Comparison of ENCODE assay signal across 8 cellular contexts in the genomic region with DNA sequence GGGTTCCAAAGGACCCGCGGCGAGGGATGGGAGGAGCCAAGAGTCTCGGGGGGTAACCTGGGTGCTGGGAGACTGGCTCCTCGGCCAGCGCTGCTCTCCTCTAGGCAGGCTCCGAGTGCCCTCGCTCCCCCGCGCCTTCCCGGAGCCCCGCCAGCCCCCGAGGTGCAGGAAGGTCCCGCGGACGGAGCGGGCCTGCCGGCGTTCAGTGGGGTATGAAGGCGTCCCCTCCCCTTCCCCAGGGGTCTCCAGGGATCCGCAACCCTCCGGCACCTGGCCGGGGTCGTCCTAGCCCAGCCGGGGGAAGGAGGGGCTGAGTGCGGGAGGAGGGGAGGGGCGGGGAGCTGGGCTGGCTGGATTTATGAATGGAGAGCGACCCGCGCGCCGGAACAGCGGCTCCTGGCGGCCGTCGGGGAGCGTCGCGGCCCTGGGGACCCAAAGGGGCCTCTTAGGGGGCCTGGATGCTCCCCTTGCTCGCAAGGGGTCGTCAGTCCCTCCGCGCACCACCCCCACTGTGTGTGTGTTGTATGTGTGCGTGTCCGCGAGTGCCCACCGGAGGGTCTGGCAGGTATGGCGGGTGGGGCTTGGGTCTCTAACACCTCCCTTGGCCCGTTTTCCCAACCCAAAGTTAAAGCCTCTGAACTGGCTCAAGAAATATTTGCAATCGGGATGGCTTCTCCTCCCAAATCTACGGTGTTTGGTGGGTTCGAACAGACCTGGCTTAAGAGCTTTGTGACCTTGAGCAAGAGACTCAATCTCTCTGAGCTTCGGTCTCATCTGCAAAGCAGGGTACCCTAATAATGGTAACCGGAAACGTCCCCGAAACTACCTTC. TPM values are rescaled to one million over a fixed set of nuclear protein-coding genes. Genes with fewer than 3 reads are reported as not detected.
A peak's percentile ranks its signal among the peaks of the same experiment; 100 is the strongest.
DNase-seq lines count a peak whose midpoint lies in the region; ATAC-seq and TF ChIP-seq lines count a peak whose summit lies in the region.

No MANE protein-coding gene starts in this region.

- H3K9me3 ChIP-seq in DND-41 (ENCODE audit: insufficient read depth, low read length, severe bottlenecking) = no peaks in the 10 kb centered on the region
- no peaks in the 10 kb centered on the region for H3K9me3 ChIP-seq in mammary epithelial cell (replicated peaks; ENCODE audit: insufficient read depth, low read length)

- dilution Hi-C loops in mammary epithelial cell (cut with HindIII; ENCODE audit: low sequenced_read_pairs) = no loop called here

- 69% methylated on average over 11 of the region's 56 CpGs for WGBS in mammary epithelial cell (ENCODE audit: low coverage, missing lambda C conversion rate)

- H3K4me3 ChIP-seq in DND-41 (ENCODE audit: low read depth in 1 of 2, low read length in 2 of 2) = no peak overlapping the region
- H3K4me3 ChIP-seq in mammary epithelial cell (replicated peaks in 1 of 3; ENCODE audit: insufficient read depth in 1 of 3, low read depth in 2 of 3, low read length in 3 of 3) = peak overlapping the region; percentile 22 to 52 (median 45)

- H3K4me1 ChIP-seq in DND-41 (ENCODE audit: insufficient read depth, low read length) (no peaks in the 10 kb centered on the region), mammary epithelial cell (ENCODE audit: insufficient read depth, low read length) (peaks cover 19% of the 10 kb centered on the region)

- in situ Hi-C loops in mammary epithelial cell (cut with MboI; ENCODE audit: low sequenced_read_pairs in 2 of 2) = no loop called here

- no TSS peak for BruUV-seq in mammary epithelial cell (replicated peaks; lab: Mats Ljungman, UMichigan)

- ATAC-seq in DND-41 (ENCODE audit: insufficient read depth, low read depth) (peak; percentile 81), T-cell (replicated peaks in 1 of 4) (peak; percentile 70 to 79 (median 74)), GM19023 (IDR thresholded peaks at IDR 0.05; ENCODE audit: unreplicated experiment) (no peak)

- H2AFZ ChIP-seq in DND-41 (ENCODE audit: low read depth, low read length) (no peak overlapping the region), mammary epithelial cell (ENCODE audit: low read depth, low read length) (peak overlapping the region; percentile 78)

- peak; percentile 50 for DNase-seq in DND-41
- DNase-seq in HuH-7 (ENCODE audit: low spot score) = peak; percentile 76
- DNase-seq in T-cell = peak in 30 of 34 experiments; percentile 15 to 53 (median 33)
- no peak for DNase-seq in mammary epithelial cell
- peak; percentile 89 for DNase-seq in left kidney (ENCODE audit: low read depth, low spot score)
- DNase-seq in stimulated activated CD8-positive, alpha-beta memory T cell treated with anti-CD3 and anti-CD28 coated beads, Interleukin-15, amount 100 ng/mL, for 48 hours (ENCODE audit: low read depth in 2 of 2) = peak; percentile 18 to 39
- DNase-seq in caudate nucleus (lab: John Stamatoyannopoulos, UW) = no peak

- H3K9ac ChIP-seq in DND-41 (ENCODE audit: low read depth, low read length) = no peak overlapping the region
- no peak overlapping the region for H3K9ac ChIP-seq in mammary epithelial cell (ENCODE audit: insufficient read depth, low read length)

- H3K79me2 ChIP-seq in DND-41 (ENCODE audit: insufficient read depth, low read length) = no peaks in the 10 kb centered on the region
- no peaks in the 10 kb centered on the region for H3K79me2 ChIP-seq in mammary epithelial cell (ENCODE audit: insufficient read depth, low read length)

- intact Hi-C loops in mammary epithelial cell (cut with micrococcal nuclease) = loop anchor here (1.0 kb wide), 1 partner anchor 54 kb away; no protein-coding TSS in a partner anchor

- no peak overlapping the region for H3K27ac Mint-ChIP-seq in T-cell

- H3K27me3 Mint-ChIP-seq in T-cell = peaks cover 23 to 37% of the 10 kb centered on the region in 2 donors

- 0 out of 2 replicates have a peak, but pooled peaks cover 8% of the 10 kb centered on the region for H4K20me1 ChIP-seq in DND-41 (ENCODE audit: insufficient read depth, low read length)
- no peaks in the 10 kb centered on the region for H4K20me1 ChIP-seq in mammary epithelial cell (ENCODE audit: insufficient read depth, low read length)

- POLR2A ChIA-PET in T-cell (lab: Charles Lee) = no interaction called here

- CTCF ChIA-PET in T-cell (lab: Charles Lee) = interaction anchor here in 1 of 2 donors (0.7 kb wide), 1 partner anchor 484 kb away, joined by 3 read pairs; no protein-coding TSS in a partner anchor
- CTCF ChIA-PET in mammary epithelial cell (lab: Charles Lee; ENCODE audit: low non-redundant PET) = interaction anchor here (0.6 kb wide), 1 partner anchor 21 kb away, joined by 3 read pairs; no protein-coding TSS in a partner anchor

- peaks cover 4% of the 10 kb centered on the region for H3K36me3 Mint-ChIP-seq in T-cell

- TF ChIP-seq CTCF in DND-41 (IDR thresholded peaks at IDR 0.05; ENCODE audit: borderline replicate concordance, extremely low read depth, low read length, poor library complexity, severe bottlenecking) (peak; percentile 68), mammary epithelial cell (conservative IDR thresholded peaks at IDR 0.05 in 1 of 2, IDR thresholded peaks at IDR 0.05 in 1 of 2; ENCODE audit: extremely low read depth in 1 of 2, insufficient read depth in 1 of 2, low read depth in 1 of 2, low read length in 2 of 2) (peak; percentile 32 to 85)

- peaks cover 4 to 12% (median 5%) of the 10 kb centered on the region in 3 donors for H3K4me1 Mint-ChIP-seq in T-cell

- H3K36me3 ChIP-seq in DND-41 (ENCODE audit: insufficient read depth, low read length) (no peaks in the 10 kb centered on the region), mammary epithelial cell (ENCODE audit: insufficient read depth, low read length) (no peaks in the 10 kb centered on the region)

- H3K4me2 ChIP-seq in DND-41 (ENCODE audit: insufficient read depth, low read length) = no peak overlapping the region
- peak overlapping the region; percentile 92 for H3K4me2 ChIP-seq in mammary epithelial cell (ENCODE audit: insufficient read depth, low read depth, low read length)

- H3K27me3 ChIP-seq in DND-41 (ENCODE audit: insufficient read depth, low read length, poor library complexity) (peaks cover 11% of the 10 kb centered on the region), mammary epithelial cell (ENCODE audit: insufficient read depth, low read length) (no peaks in the 10 kb centered on the region)

- no peaks in the 10 kb centered on the region for H3K9me3 Mint-ChIP-seq in T-cell

- no peak overlapping the region for H3K27ac ChIP-seq in DND-41 (ENCODE audit: low read length)
- no peak overlapping the region for H3K27ac ChIP-seq in mammary epithelial cell (ENCODE audit: insufficient read depth, low read depth, low read length)
- no peak overlapping the region for H3K27ac ChIP-seq in caudate nucleus (ENCODE audit: low read depth, low read length)

- peak overlapping the region; percentile 21 to 46 (median 32) for H3K4me3 Mint-ChIP-seq in T-cell

RNA-seq across cellular contexts. Expression of gene HCRTR1, which starts 0.6 kb away (rescaled TPM):
- total RNA-seq in T-cell = not detected
- not detected for total RNA-seq in mammary epithelial cell
- not detected for polyA plus RNA-seq in mammary epithelial cell
- not detected for polyA minus RNA-seq in mammary epithelial cell

RNA-seq across cellular contexts. Expression of gene PEF1, which starts 26.5 kb away (rescaled TPM):
- total RNA-seq in T-cell (10 to 100 TPM; 38.7 to 49.8 (median 42.4) TPM), mammary epithelial cell (10 to 100 TPM; 58.6 to 78.0 TPM)
- 106 TPM for polyA plus RNA-seq in mammary epithelial cell
- 81.6 TPM for polyA minus RNA-seq in mammary epithelial cell

RNA-seq across cellular contexts. Expression of gene TINAGL1, which starts 41.8 kb away (rescaled TPM):
- under 1 TPM in 3 of 5 donors, not detected in 2; 0.43 to 0.61 (median 0.44) TPM for total RNA-seq in T-cell
- 100 to 1,000 TPM; 433 to 840 TPM for total RNA-seq in mammary epithelial cell
- polyA plus RNA-seq in mammary epithelial cell = 578 TPM
- 360 TPM for polyA minus RNA-seq in mammary epithelial cell

Comparison
In these comparisons a context has a peak if more than half of its experiments do, and no peak if none do; other contexts are left out.
1. DNase-seq: peak in DND-41 (single experiment), HuH-7 (single experiment), T-cell (30 of 34), left kidney (single experiment) and stimulated activated CD8-positive, alpha-beta memory T cell treated with anti-CD3 and anti-CD28 coated beads, Interleukin-15, amount 100 ng/mL, for 48 hours (2 of 2); none in mammary epithelial cell (single experiment) and caudate nucleus (0 of 61).
2. H3K4me3 ChIP-seq: peak in mammary epithelial cell (3 of 3); none in DND-41 (0 of 2).
3. RNA of gene TINAGL1, which starts 41.8 kb away (total RNA-seq): 433 to 840 TPM in mammary epithelial cell; 0.43 to 0.61 TPM in T-cell; every median in the first group is over 100 times any median in the second.